ENCODE assay signal across 15 cellular contexts in genomic region chr12:129564768-129565167, GRCh38.
DNase-seq lines count a peak whose midpoint lies in the region; ATAC-seq lines count a peak whose summit lies in the region.
"Had no signal": no experiment of that assay in that cellular context is flagged by ENCODE, and none has a peak within 500 bp of the region (broad histone marks: within the 10 kb centered on the region; RNA-seq: fewer than 3 reads in every experiment).

No MANE protein-coding gene starts in this region.

- no peaks in the 10 kb centered on the region for H3K27me3 Mint-ChIP-seq in activated naive CD8-positive, alpha-beta T cell treated with anti-CD3 and anti-CD28 coated beads for 36 hours
- H3K27me3 Mint-ChIP-seq in activated naive CD8-positive, alpha-beta T cell treated with anti-CD3 and anti-CD28 coated beads, Interleukin-2, amount 50 U/mL, for 24 hours = no peaks in the 10 kb centered on the region
- H3K27me3 Mint-ChIP-seq in effector memory CD8-positive, alpha-beta T cell = peaks cover 0 to 7% of the 10 kb centered on the region in 2 donors

- ATAC-seq in activated naive CD8-positive, alpha-beta T cell treated with anti-CD3 and anti-CD28 coated beads, Interleukin-2, amount 50 U/mL, for 24 hours = no peak
- ATAC-seq in sciatic nerve = no peak
- ATAC-seq in effector memory CD8-positive, alpha-beta T cell (replicated peaks) = no peak
- ATAC-seq: A549 had no signal

- no peaks in the 10 kb centered on the region for H3K36me3 ChIP-seq in KOPT-K1 (ENCODE audit: insufficient read depth, low read length)

- H3K27ac ChIP-seq in KOPT-K1 (ENCODE audit: low read depth, low read length, poor library complexity, severe bottlenecking) = peak overlapping the region; percentile 98
- H3K27ac ChIP-seq: A549 had no signal

- no peak overlapping the region for H3K4me3 Mint-ChIP-seq in activated naive CD8-positive, alpha-beta T cell treated with anti-CD3 and anti-CD28 coated beads for 36 hours
- no peak overlapping the region for H3K4me3 Mint-ChIP-seq in activated naive CD8-positive, alpha-beta T cell treated with anti-CD3 and anti-CD28 coated beads, Interleukin-2, amount 50 U/mL, for 24 hours
- no peak overlapping the region for H3K4me3 Mint-ChIP-seq in effector memory CD8-positive, alpha-beta T cell
- H3K4me3 Mint-ChIP-seq: HFFc6 had no signal

- H3K36me3 Mint-ChIP-seq in activated naive CD8-positive, alpha-beta T cell treated with anti-CD3 and anti-CD28 coated beads for 36 hours = no peaks in the 10 kb centered on the region
- no peaks in the 10 kb centered on the region for H3K36me3 Mint-ChIP-seq in activated naive CD8-positive, alpha-beta T cell treated with anti-CD3 and anti-CD28 coated beads, Interleukin-2, amount 50 U/mL, for 24 hours (ENCODE audit: low read depth)
- H3K36me3 Mint-ChIP-seq in effector memory CD8-positive, alpha-beta T cell (ENCODE audit: insufficient read depth) = no peaks in the 10 kb centered on the region

- no peak overlapping the region for H3K27ac Mint-ChIP-seq in activated naive CD8-positive, alpha-beta T cell treated with anti-CD3 and anti-CD28 coated beads for 36 hours
- H3K27ac Mint-ChIP-seq in activated naive CD8-positive, alpha-beta T cell treated with anti-CD3 and anti-CD28 coated beads, Interleukin-2, amount 50 U/mL, for 24 hours = no peak overlapping the region
- no peak overlapping the region for H3K27ac Mint-ChIP-seq in effector memory CD8-positive, alpha-beta T cell
- H3K27ac Mint-ChIP-seq: HFFc6 had no signal

- peaks cover 6% of the 10 kb centered on the region for H3K9me3 ChIP-seq in KOPT-K1 (ENCODE audit: insufficient read depth, low read length, poor library complexity, severe bottlenecking)
- H3K9me3 ChIP-seq: A549, Caco-2 had no signal

- intact Hi-C loops in sciatic nerve (cut with DNase I) = no loop called here

- H3K4me1 Mint-ChIP-seq in activated naive CD8-positive, alpha-beta T cell treated with anti-CD3 and anti-CD28 coated beads for 36 hours = peaks cover 3% of the 10 kb centered on the region
- peaks cover 5% of the 10 kb centered on the region for H3K4me1 Mint-ChIP-seq in activated naive CD8-positive, alpha-beta T cell treated with anti-CD3 and anti-CD28 coated beads, Interleukin-2, amount 50 U/mL, for 24 hours
- no peaks in the 10 kb centered on the region for H3K4me1 Mint-ChIP-seq in effector memory CD8-positive, alpha-beta T cell (ENCODE audit: low read depth in 2 of 2)

- peaks cover 2% of the 10 kb centered on the region for H3K9me3 Mint-ChIP-seq in activated naive CD8-positive, alpha-beta T cell treated with anti-CD3 and anti-CD28 coated beads for 36 hours
- H3K9me3 Mint-ChIP-seq in activated naive CD8-positive, alpha-beta T cell treated with anti-CD3 and anti-CD28 coated beads, Interleukin-2, amount 50 U/mL, for 24 hours = no peaks in the 10 kb centered on the region
- no peaks in the 10 kb centered on the region for H3K9me3 Mint-ChIP-seq in effector memory CD8-positive, alpha-beta T cell

- DNase-seq in activated naive CD8-positive, alpha-beta T cell treated with anti-CD3 and anti-CD28 coated beads for 36 hours = peak; percentile 1
- no peak for DNase-seq in activated naive CD8-positive, alpha-beta T cell treated with anti-CD3 and anti-CD28 coated beads, Interleukin-2, amount 50 U/mL, for 24 hours
- DNase-seq in astrocyte of the hippocampus (ENCODE audit: low read depth, low spot score) (peak; percentile 54), sciatic nerve (ENCODE audit: low spot score) (no peak), midbrain (lab: John Stamatoyannopoulos, UW) (no peak)
- no peak for DNase-seq in activated effector memory CD4-positive, alpha-beta T cell treated with anti-CD3 and anti-CD28 coated beads, Interleukin-2, amount 50 U/mL, for 16 hours
- no peak for DNase-seq in effector memory CD8-positive, alpha-beta T cell
- DNase-seq: Caco-2, DMS53, HFFc6, NCI-H1048, NCI-H226, NCI-H69 had no signal

Comparison
In these comparisons a context has a peak if more than half of its experiments do, and no peak if none do; other contexts are left out.
1. DNase-seq: peak in activated naive CD8-positive, alpha-beta T cell treated with anti-CD3 and anti-CD28 coated beads for 36 hours (single experiment) and astrocyte of the hippocampus (single experiment); none in activated naive CD8-positive, alpha-beta T cell treated with anti-CD3 and anti-CD28 coated beads, Interleukin-2, amount 50 U/mL, for 24 hours (single experiment), sciatic nerve (single experiment), midbrain (single experiment), activated effector memory CD4-positive, alpha-beta T cell treated with anti-CD3 and anti-CD28 coated beads, Interleukin-2, amount 50 U/mL, for 16 hours (single experiment) and effector memory CD8-positive, alpha-beta T cell (0 of 3).